Comparison of ENCODE assay signal across 11 cellular contexts in genomic region chr16:49748322-49748721, GRCh38.
DNase-seq lines count a peak whose midpoint lies in the region; TF ChIP-seq lines count a peak whose summit lies in the region.
"Had no signal": no experiment of that assay in that cellular context is flagged by ENCODE, and none has a peak within 500 bp of the region (broad histone marks: within the 10 kb centered on the region; RNA-seq: fewer than 3 reads in every experiment).

No MANE protein-coding gene starts in this region.

- TF ChIP-seq POLR2A in adrenal gland (IDR thresholded peaks at IDR 0.05) (no peak), testis (IDR thresholded peaks at IDR 0.05) (no peak)

- H3K36me3 Mint-ChIP-seq in nephron (ENCODE audit: low read depth) = no peaks in the 10 kb centered on the region
- H3K36me3 Mint-ChIP-seq: T-cell had no signal

- H3K4me1 ChIP-seq in adrenal gland (replicated peaks in 1 of 2) (no peaks in the 10 kb centered on the region), testis (peaks cover 6% of the 10 kb centered on the region)

- no peaks in the 10 kb centered on the region for H3K27me3 ChIP-seq in adrenal gland
- H3K27me3 ChIP-seq in testis = no peaks in the 10 kb centered on the region
- H3K27me3 ChIP-seq: thyroid gland had no signal

- TF ChIP-seq CTCF in adrenal gland (IDR thresholded peaks at IDR 0.05) (no peak), nephron (IDR thresholded peaks at IDR 0.05; ENCODE audit: unreplicated experiment in 3 of 3) (no peak), testis (IDR thresholded peaks at IDR 0.05) (no peak)

- H3K4me3 ChIP-seq in adrenal gland (no peak overlapping the region), testis (no peak overlapping the region)
- H3K4me3 ChIP-seq: thyroid gland had no signal

- in situ Hi-C loops in G401 (cut with HindIII; ENCODE audit: low sequenced_read_pairs) = no loop called here

- intact Hi-C loops in adrenal gland (cut with DNase I) = no loop called here
- intact Hi-C loops in testis (cut with DNase I; ENCODE audit: low total_unique reads) = loop anchor here (10.0 kb wide), 1 partner anchor 54 kb away; no protein-coding TSS in a partner anchor

- H3K36me3 ChIP-seq in adrenal gland (replicated peaks in 1 of 2) = no peaks in the 10 kb centered on the region
- no peaks in the 10 kb centered on the region for H3K36me3 ChIP-seq in testis (ENCODE audit: low read depth, missing control alignments)
- H3K36me3 ChIP-seq: thyroid gland had no signal

- peak; percentile 54 for DNase-seq in NCI-H748 (lab: John Stamatoyannopoulos, UW; ENCODE audit: unreplicated experiment)
- no peak for DNase-seq in NCI-H748 treated with DMSO at 0.1 percent for 48 hours (lab: John Stamatoyannopoulos, UW)
- DNase-seq in NCI-H1105 (lab: John Stamatoyannopoulos, UW) = peak; percentile 90
- DNase-seq in adrenal gland = peak in 6 of 7 donors; percentile 22 to 86 (median 50)
- no peak for DNase-seq in G401 (ENCODE audit: low spot score)
- DNase-seq in testis = no peak
- DNase-seq in SKM-1 treated with dmso at 0.1 percent for 144 hours (lab: John Stamatoyannopoulos, UW; ENCODE audit: unreplicated experiment) = no peak
- DNase-seq: hypothalamus, T-cell, thyroid gland had no signal

- 42 to 50% (median 47%) methylated on average over 11 of the region's 11 CpGs for WGBS in adrenal gland, 4 donors
- WGBS in testis, 2 donors = 46 to 59% methylated on average over 11 of the region's 11 CpGs

- H3K4me3 Mint-ChIP-seq in nephron = no peak overlapping the region
- H3K4me3 Mint-ChIP-seq: T-cell had no signal

- H3K27ac ChIP-seq in adrenal gland (no peak overlapping the region), testis (no peak overlapping the region)
- H3K27ac ChIP-seq: thyroid gland had no signal

- H3K27me3 Mint-ChIP-seq in nephron (ENCODE audit: low read depth) = peaks cover 11% of the 10 kb centered on the region

- H3K27ac Mint-ChIP-seq in nephron = peak overlapping the region; percentile 3 to 72 (median 38)
- H3K27ac Mint-ChIP-seq: T-cell had no signal

- no peaks in the 10 kb centered on the region for H3K9me3 Mint-ChIP-seq in nephron
- H3K9me3 Mint-ChIP-seq: T-cell had no signal

- no peaks in the 10 kb centered on the region for H3K9me3 ChIP-seq in adrenal gland (replicated peaks in 1 of 3)
- H3K9me3 ChIP-seq in testis = no peaks in the 10 kb centered on the region
- H3K9me3 ChIP-seq: thyroid gland had no signal

- H3K4me1 Mint-ChIP-seq in nephron = peaks cover 56% of the 10 kb centered on the region
- H3K4me1 Mint-ChIP-seq: T-cell had no signal

Comparison
In these comparisons a context has a peak if more than half of its experiments do, and no peak if none do; other contexts are left out.
1. DNase-seq: peak in NCI-H748 (single experiment), NCI-H1105 (single experiment) and adrenal gland (6 of 7); none in NCI-H748 treated with DMSO at 0.1 percent for 48 hours (single experiment), G401 (single experiment), testis (single experiment) and SKM-1 treated with dmso at 0.1 percent for 144 hours (single experiment).